In genomic region chr13:95176611-95177259, GRCh38 we compare ENCODE assay signal across 15 cellular contexts.
DNase-seq lines count a peak whose midpoint lies in the region; ATAC-seq lines count a peak whose summit lies in the region.
"Had no signal": no experiment of that assay in that cellular context is flagged by ENCODE, and none has a peak within 500 bp of the region (broad histone marks: within the 10 kb centered on the region; RNA-seq: fewer than 3 reads in every experiment).

No MANE protein-coding gene starts in this region.

- peak; percentile 77 to 84 for ATAC-seq in activated T-cell treated with anti-CD3 and anti-CD28 coated beads, Interleukin-2, amount 50 U/mL, for 72 hours (replicated peaks in 1 of 2)
- ATAC-seq: K562, lower lobe of right lung, Panc1 had no signal

- no peaks in the 10 kb centered on the region for H3K9me3 ChIP-seq in thymus (ENCODE audit: control insufficient read depth)
- H3K9me3 ChIP-seq: lower lobe of right lung had no signal

- H3K36me3 Mint-ChIP-seq in activated naive CD4-positive, alpha-beta T cell treated with anti-CD3 and anti-CD28 coated beads for 36 hours (ENCODE audit: low read depth), result peaks cover 66% of the 10 kb centered on the region
- H3K36me3 Mint-ChIP-seq in activated T-cell treated with anti-CD3 and anti-CD28 coated beads, Interleukin-2, amount 50 U/mL, for 72 hours (ENCODE audit: insufficient read depth in 2 of 2), result peaks cover 12 to 26% of the 10 kb centered on the region in 2 donors

- peak overlapping the region; percentile 80 for H3K27ac Mint-ChIP-seq in activated naive CD4-positive, alpha-beta T cell treated with anti-CD3 and anti-CD28 coated beads for 36 hours
- peak overlapping the region; percentile 91 for H3K27ac Mint-ChIP-seq in activated T-cell treated with anti-CD3 and anti-CD28 coated beads, Interleukin-2, amount 50 U/mL, for 72 hours

- peaks cover 36% of the 10 kb centered on the region for H3K4me1 Mint-ChIP-seq in activated naive CD4-positive, alpha-beta T cell treated with anti-CD3 and anti-CD28 coated beads for 36 hours (ENCODE audit: low read depth)
- peaks cover 45% of the 10 kb centered on the region for H3K4me1 Mint-ChIP-seq in activated T-cell treated with anti-CD3 and anti-CD28 coated beads, Interleukin-2, amount 50 U/mL, for 72 hours (ENCODE audit: low read depth)

- H3K27me3 ChIP-seq in thymus (ENCODE audit: control insufficient read depth, insufficient read depth), result no peaks in the 10 kb centered on the region

- no peaks in the 10 kb centered on the region for H3K27me3 Mint-ChIP-seq in activated naive CD4-positive, alpha-beta T cell treated with anti-CD3 and anti-CD28 coated beads for 36 hours (ENCODE audit: low read depth)
- no peaks in the 10 kb centered on the region for H3K27me3 Mint-ChIP-seq in activated T-cell treated with anti-CD3 and anti-CD28 coated beads, Interleukin-2, amount 50 U/mL, for 72 hours (ENCODE audit: low read depth)

- H3K4me3 Mint-ChIP-seq in activated naive CD4-positive, alpha-beta T cell treated with anti-CD3 and anti-CD28 coated beads for 36 hours, result no peak overlapping the region
- H3K4me3 Mint-ChIP-seq in activated T-cell treated with anti-CD3 and anti-CD28 coated beads, Interleukin-2, amount 50 U/mL, for 72 hours, result peak overlapping the region; percentile 24 to 29

- no peaks in the 10 kb centered on the region for H3K4me1 ChIP-seq in thymus (ENCODE audit: control insufficient read depth, insufficient read depth, low read length)

- peak overlapping the region; percentile 22 for H3K27ac ChIP-seq in thymus (ENCODE audit: low read depth)
- H3K27ac ChIP-seq: GM23248, lower lobe of right lung had no signal

- CTCF ChIA-PET in activated naive CD4-positive, alpha-beta T cell treated with anti-CD3 and anti-CD28 coated beads for 36 hours (lab: Charles Lee), result interaction anchor here (1.4 kb wide), 1 partner anchor 15 kb away, joined by 4 read pairs; no protein-coding TSS in a partner anchor

- WGBS in thymus, result 77% methylated on average over 5 of the region's 5 CpGs

- intact Hi-C loops in activated naive CD4-positive, alpha-beta T cell treated with anti-CD3 and anti-CD28 coated beads for 36 hours (cut with micrococcal nuclease), result loop anchor here (2.0 kb wide), 1 partner anchor 126 kb away; no protein-coding TSS in a partner anchor

- no peak overlapping the region for H3K4me3 ChIP-seq in thymus (ENCODE audit: low read length)
- H3K4me3 ChIP-seq: GM23248, K562, lower lobe of right lung had no signal

- no peaks in the 10 kb centered on the region for H3K36me3 ChIP-seq in thymus (ENCODE audit: control insufficient read depth, insufficient read depth)

- H3K9me3 Mint-ChIP-seq in activated naive CD4-positive, alpha-beta T cell treated with anti-CD3 and anti-CD28 coated beads for 36 hours, result peaks cover 16% of the 10 kb centered on the region
- peaks cover 0 to 12% of the 10 kb centered on the region in 2 donors for H3K9me3 Mint-ChIP-seq in activated T-cell treated with anti-CD3 and anti-CD28 coated beads, Interleukin-2, amount 50 U/mL, for 72 hours

- DNase-seq in activated naive CD4-positive, alpha-beta T cell treated with anti-CD3 and anti-CD28 coated beads for 36 hours, result peak; percentile 53
- DNase-seq in activated naive CD4-positive, alpha-beta T cell treated with Interleukin-2 at 50 U/mL for 16 hours, result no peak
- peak; percentile 34 to 35 for DNase-seq in activated T-cell treated with anti-CD3 and anti-CD28 coated beads, Interleukin-2, amount 50 U/mL, for 72 hours
- DNase-seq in fibroblast of gingiva (ENCODE audit: low read depth) (peak; percentile 72), NOMO-1 (lab: John Stamatoyannopoulos, UW; ENCODE audit: unreplicated experiment in 2 of 2) (no peak), retina (no peak), middle frontal gyrus (ENCODE audit: extremely low spot score, low spot score) (no peak)
- DNase-seq: Calu3, GM23248, lower lobe of right lung, NCI-H1417 treated with DMSO at 0.1 percent for 48 hours, NCI-H510A treated with DMSO at 0.1 percent for 48 hours had no signal

Comparison
In these comparisons a context has a peak if more than half of its experiments do, and no peak if none do; other contexts are left out.
1. DNase-seq: peak in activated naive CD4-positive, alpha-beta T cell treated with anti-CD3 and anti-CD28 coated beads for 36 hours (single experiment), activated T-cell treated with anti-CD3 and anti-CD28 coated beads, Interleukin-2, amount 50 U/mL, for 72 hours (2 of 2) and fibroblast of gingiva (single experiment); none in activated naive CD4-positive, alpha-beta T cell treated with Interleukin-2 at 50 U/mL for 16 hours (single experiment), NOMO-1 (0 of 2), retina (single experiment) and middle frontal gyrus (single experiment).